In genomic region chr3:53023072-53023823, GRCh38 we compare ENCODE assay signal across 14 cellular contexts. TPM values are rescaled to one million over a fixed set of nuclear protein-coding genes. Genes with fewer than 3 reads are reported as not detected.
A peak's percentile ranks its signal among the peaks of the same experiment; 100 is the strongest.
DNase-seq lines count a peak whose midpoint lies in the region; ATAC-seq and TF ChIP-seq lines count a peak whose summit lies in the region.
"Had no signal": no experiment of that assay in that cellular context is flagged by ENCODE, and none has a peak within 500 bp of the region (broad histone marks: within the 10 kb centered on the region; RNA-seq: fewer than 3 reads in every experiment).

No MANE protein-coding gene starts in this region.

- H3K4me3 ChIP-seq in CD4-positive, CD25-positive, alpha-beta regulatory T cell (ENCODE audit: low read depth, low read length) = no peak overlapping the region
- H3K4me3 ChIP-seq in SK-N-SH (ENCODE audit: low read depth in 2 of 2, low read length in 1 of 2) = no peak overlapping the region
- H3K4me3 ChIP-seq: ovary, suprapubic skin had no signal

- H3K27me3 Mint-ChIP-seq in CD4-positive, CD25-positive, alpha-beta regulatory T cell = peaks cover 4% of the 10 kb centered on the region
- H3K27me3 Mint-ChIP-seq in CD14-positive monocyte (ENCODE audit: low read depth in 3 of 3) = peaks cover 0 to 11% (median 0%) of the 10 kb centered on the region in 3 donors

- peak; percentile 31 for TF ChIP-seq RAD21 in SK-N-SH (IDR thresholded peaks at IDR 0.05; ENCODE audit: low read length)

- ATAC-seq in CD4-positive, CD25-positive, alpha-beta regulatory T cell (ENCODE audit: low read depth in 2 of 2) = no peak

- H3K4me1 ChIP-seq in CD4-positive, CD25-positive, alpha-beta regulatory T cell (ENCODE audit: control insufficient read depth, insufficient read depth, low read length, poor library complexity, severe bottlenecking) = peaks cover 10% of the 10 kb centered on the region
- peaks cover 4 to 20% of the 10 kb centered on the region in 2 experiments; a peak in 3 of 4 replicates for H3K4me1 ChIP-seq in SK-N-SH (ENCODE audit: control insufficient read depth in 1 of 2, insufficient read depth in 2 of 2, low read depth in 1 of 2, low read length in 1 of 2)
- H3K4me1 ChIP-seq: suprapubic skin had no signal

- no peaks in the 10 kb centered on the region for H3K79me2 ChIP-seq in SK-N-SH (ENCODE audit: insufficient read depth)

- peak in 1 of 2 experiments; percentile 31; a peak in 2 of 4 replicates for TF ChIP-seq EP300 in SK-N-SH (IDR thresholded peaks at IDR 0.05; ENCODE audit: borderline replicate concordance in 1 of 2, low read depth in 1 of 2, low read length in 1 of 2)

- no peaks in the 10 kb centered on the region for H3K27me3 ChIP-seq in CD4-positive, CD25-positive, alpha-beta regulatory T cell (ENCODE audit: control insufficient read depth, insufficient read depth, low read length)
- no peaks in the 10 kb centered on the region for H3K27me3 ChIP-seq in SK-N-SH (ENCODE audit: insufficient read depth)
- H3K27me3 ChIP-seq: ovary, suprapubic skin had no signal

- H3K4me1 Mint-ChIP-seq in CD4-positive, CD25-positive, alpha-beta regulatory T cell = peaks cover 30 to 55% (median 35%) of the 10 kb centered on the region in 4 donors
- H3K4me1 Mint-ChIP-seq in CD14-positive monocyte = peaks cover 23% of the 10 kb centered on the region

- POLR2A ChIA-PET in SK-N-SH (lab: Yijun Ruan, JAX) = no interaction called here

- peak in 1 of 3 donors; percentile 50 for DNase-seq in CD4-positive, CD25-positive, alpha-beta regulatory T cell
- peak; percentile 47 for DNase-seq in EH (ENCODE audit: low read depth)
- DNase-seq in SK-N-SH = peak; percentile 76
- peak; percentile 40 for DNase-seq in foreskin melanocyte
- no peak for DNase-seq in NCI-H1092 treated with DMSO at 0.1 percent for 48 hours (lab: John Stamatoyannopoulos, UW)
- DNase-seq in activated CD8-positive, alpha-beta memory T cell treated with anti-CD3 and anti-CD28 coated beads for 24 hours = no peak
- no peak for DNase-seq in CD14-positive monocyte (ENCODE audit: low spot score)
- DNase-seq: activated CD8-positive, alpha-beta memory T cell treated with anti-CD3 and anti-CD28 coated beads, Interleukin-2, amount 50 U/mL, for 4 hours; foreskin fibroblast; NCI-H1694 treated with DMSO at 0.1 percent for 48 hours; ovary; SHP77 treated with DMSO at 0.1 percent for 48 hours; stimulated activated CD4-positive, alpha-beta T cell treated with anti-CD3 and anti-CD28 coated beads, Interleukin-12 subunit alpha, Interleukin-12 subunit beta, amount 100 ng/mL, for 4 hours had no signal

- no peak overlapping the region for H3K4me2 ChIP-seq in SK-N-SH

- peak overlapping the region in 2 of 3 donors; percentile 21 to 23 for H3K27ac Mint-ChIP-seq in CD4-positive, CD25-positive, alpha-beta regulatory T cell
- H3K27ac Mint-ChIP-seq in CD14-positive monocyte = peak overlapping the region in 1 of 7 donors; percentile 38

- H3K9ac ChIP-seq in SK-N-SH = no peak overlapping the region

- no peak overlapping the region for H3K4me3 Mint-ChIP-seq in CD4-positive, CD25-positive, alpha-beta regulatory T cell
- H3K4me3 Mint-ChIP-seq in CD14-positive monocyte = no peak overlapping the region

- intact Hi-C loops in CD14-positive monocyte (cut with micrococcal nuclease) = no loop called here

- H3K36me3 ChIP-seq in CD4-positive, CD25-positive, alpha-beta regulatory T cell (ENCODE audit: control insufficient read depth, insufficient read depth, low read length) = no peaks in the 10 kb centered on the region
- no peaks in the 10 kb centered on the region for H3K36me3 ChIP-seq in SK-N-SH (replicated peaks in 1 of 2; ENCODE audit: control insufficient read depth in 1 of 2, insufficient read depth in 2 of 2, low read length in 1 of 2)
- H3K36me3 ChIP-seq: ovary, suprapubic skin had no signal

- no peaks in the 10 kb centered on the region for H4K20me1 ChIP-seq in SK-N-SH (ENCODE audit: insufficient read depth)

- H3K9me3 Mint-ChIP-seq in CD4-positive, CD25-positive, alpha-beta regulatory T cell = peaks cover 0 to 1% (median 0%) of the 10 kb centered on the region in 7 donors
- H3K9me3 Mint-ChIP-seq in CD14-positive monocyte = no peaks in the 10 kb centered on the region

- peaks cover 10% of the 10 kb centered on the region for H3K36me3 Mint-ChIP-seq in CD4-positive, CD25-positive, alpha-beta regulatory T cell
- peaks cover 4 to 5% of the 10 kb centered on the region in 2 donors for H3K36me3 Mint-ChIP-seq in CD14-positive monocyte

- CTCF ChIA-PET in SK-N-SH (lab: Yijun Ruan, JAX) = interaction anchor here (0.6 to 1.4 kb wide), 5 partner anchors 8 to 36 kb away, joined by 3 to 5 read pairs (median 3); partner anchors contain the start of gene SFMBT1

- H3K27ac ChIP-seq in CD4-positive, CD25-positive, alpha-beta regulatory T cell (ENCODE audit: insufficient read depth, low read length, poor library complexity, severe bottlenecking) = no peak overlapping the region
- peak overlapping the region; percentile 34 to 85; a peak in 3 of 4 replicates for H3K27ac ChIP-seq in SK-N-SH (ENCODE audit: low read depth in 2 of 2, low read length in 1 of 2)
- H3K27ac ChIP-seq: ovary, suprapubic skin had no signal

- TF ChIP-seq CTCF in SK-N-SH (IDR thresholded peaks at IDR 0.05) (no peak), CD14-positive monocyte (IDR thresholded peaks at IDR 0.05) (no peak)

- 74% methylated on average over 4 of the region's 4 CpGs for WGBS in SK-N-SH (ENCODE audit: low lambda C conversion rate)

- no peaks in the 10 kb centered on the region for H3K9me3 ChIP-seq in CD4-positive, CD25-positive, alpha-beta regulatory T cell (ENCODE audit: control insufficient read depth in 2 of 2, low read length in 2 of 2)
- H3K9me3 ChIP-seq in SK-N-SH = no peaks in the 10 kb centered on the region
- H3K9me3 ChIP-seq: ovary, suprapubic skin had no signal

- no peaks in the 10 kb centered on the region for H3F3A ChIP-seq in SK-N-SH (replicated peaks; ENCODE audit: insufficient read depth)

- H3K9me2 ChIP-seq in SK-N-SH = no peaks in the 10 kb centered on the region

- no peak overlapping the region for H2AFZ ChIP-seq in SK-N-SH (ENCODE audit: low read depth)

TF ChIP-seq in SK-N-SH, 30 proteins besides CTCF, POLR2A, EP300 and RAD21 (continues in another document):
- TF ChIP-seq ZBTB33 (IDR thresholded peaks at IDR 0.05; ENCODE audit: borderline replicate concordance, low read depth) (no peak), JUND (IDR thresholded peaks at IDR 0.05) (no peak), GATA2 (CRISPR knock-in tag; IDR thresholded peaks at IDR 0.05) (peak; percentile 78), TEAD4 (IDR thresholded peaks at IDR 0.05; ENCODE audit: borderline replicate concordance, insufficient read depth) (no peak), SIN3A (IDR thresholded peaks at IDR 0.05; ENCODE audit: borderline replicate concordance, low read depth, low read length) (no peak), RFX5 (IDR thresholded peaks at IDR 0.05; ENCODE audit: low read length) (no peak), EZH2phosphoT487 (IDR thresholded peaks at IDR 0.05; ENCODE audit: borderline replicate concordance, low read depth) (no peak), PBX3 (IDR thresholded peaks at IDR 0.05) (no peak), USF1 (IDR thresholded peaks at IDR 0.05; ENCODE audit: borderline replicate concordance, low read depth) (no peak), MXI1 (IDR thresholded peaks at IDR 0.05; ENCODE audit: low read depth, low read length) (peak; percentile 35; the same call in 1 of the 2 replicates), TCF12 (IDR thresholded peaks at IDR 0.05) (0 out of 2 replicates have a peak, but pooled peaks have one; percentile 23), RCOR1 (IDR thresholded peaks at IDR 0.05; ENCODE audit: low read length) (peak; percentile 11; the same call in 1 of the 2 replicates)

RNA-seq across cellular contexts. Expression of gene SFMBT1, which starts 22.6 kb away (rescaled TPM):
- 31.4 TPM for total RNA-seq in CD4-positive, CD25-positive, alpha-beta regulatory T cell
- polyA plus RNA-seq in CD4-positive, CD25-positive, alpha-beta regulatory T cell = 10 to 100 TPM; 13.1 to 19.8 (median 15.6) TPM
- 0.62 and 0.72 TPM in 2 replicates for polyA plus RNA-seq in SK-N-SH (2012; rRNA removed)
- 0.93 and 1.4 TPM in 2 replicates for polyA plus RNA-seq in SK-N-SH (2012; cell fraction: cytosol; rRNA removed)
- 1.00 and 1.3 TPM in 2 replicates for polyA plus RNA-seq in SK-N-SH (2012; cell fraction: nucleus; rRNA removed)
- under 1 TPM; 0.61 to 0.91 TPM for polyA plus RNA-seq in CD14-positive monocyte

Comparison
In these comparisons a context has a peak if more than half of its experiments do, and no peak if none do; other contexts are left out.
1. DNase-seq: peak in EH (single experiment), SK-N-SH (single experiment) and foreskin melanocyte (single experiment); none in NCI-H1092 treated with DMSO at 0.1 percent for 48 hours (single experiment), activated CD8-positive, alpha-beta memory T cell treated with anti-CD3 and anti-CD28 coated beads for 24 hours (single experiment) and CD14-positive monocyte (single experiment).